9 cellular contexts compared by ENCODE assay signal in genomic region chr5:54455413-54456157, GRCh38. TPM values are rescaled to one million over a fixed set of nuclear protein-coding genes. Genes with fewer than 3 reads are reported as not detected.
A peak's percentile ranks its signal among the peaks of the same experiment; 100 is the strongest.
DNase-seq lines count a peak whose midpoint lies in the region; ATAC-seq and TF ChIP-seq lines count a peak whose summit lies in the region.
"Had no signal": no experiment of that assay in that cellular context is flagged by ENCODE, and none has a peak within 500 bp of the region (broad histone marks: within the 10 kb centered on the region; RNA-seq: fewer than 3 reads in every experiment).

A gene with protein sequence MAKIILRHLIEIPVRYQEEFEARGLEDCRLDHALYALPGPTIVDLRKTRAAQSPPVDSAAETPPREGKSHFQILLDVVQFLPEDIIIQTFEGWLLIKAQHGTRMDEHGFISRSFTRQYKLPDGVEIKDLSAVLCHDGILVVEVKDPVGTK (plus strand): TSS chr5:54455699. CDS start chr5:54455790, 91 bp downstream.

- H3K4me1 ChIP-seq in right cardiac atrium (ENCODE audit: control insufficient read depth, insufficient read depth, low read length), result no peaks in the 10 kb centered on the region

- no peaks in the 10 kb centered on the region for H3K4me1 Mint-ChIP-seq in stimulated activated effector memory CD8-positive, alpha-beta T cell treated with anti-CD3 and anti-CD28 coated beads, Interleukin-12 subunit alpha, Interleukin-12 subunit beta, amount 100 ng/mL, for 72 hours

- H3K36me3 Mint-ChIP-seq in stimulated activated effector memory CD8-positive, alpha-beta T cell treated with anti-CD3 and anti-CD28 coated beads, Interleukin-12 subunit alpha, Interleukin-12 subunit beta, amount 100 ng/mL, for 72 hours, result no peaks in the 10 kb centered on the region

- 53% methylated on average over 18 of the region's 18 CpGs for WGBS in right cardiac atrium

- H3K9me3 Mint-ChIP-seq in stimulated activated effector memory CD8-positive, alpha-beta T cell treated with anti-CD3 and anti-CD28 coated beads, Interleukin-12 subunit alpha, Interleukin-12 subunit beta, amount 100 ng/mL, for 72 hours, result no peaks in the 10 kb centered on the region

- TF ChIP-seq CTCF in astrocyte of the spinal cord (IDR thresholded peaks at IDR 0.05; ENCODE audit: low read depth, low read length), result no peak

- intact Hi-C loops in right cardiac atrium (cut with DNase I), result no loop called here

- ATAC-seq in right cardiac atrium (peak; percentile 79 to 82), HG03460 (IDR thresholded peaks at IDR 0.05; ENCODE audit: unreplicated experiment) (no peak)
- no peak for ATAC-seq in stimulated activated effector memory CD8-positive, alpha-beta T cell treated with anti-CD3 and anti-CD28 coated beads, Interleukin-12 subunit alpha, Interleukin-12 subunit beta, amount 100 ng/mL, for 72 hours

- in situ Hi-C loops in astrocyte of the spinal cord (cut with HindIII; ENCODE audit: low sequenced_read_pairs), result no loop called here

- DNase-seq in NCI-H146 (lab: John Stamatoyannopoulos, UW) (peak; percentile 10), NCI-H146 treated with DMSO at 0.1 percent for 48 hours (lab: John Stamatoyannopoulos, UW; ENCODE audit: unreplicated experiment) (no peak), astrocyte of the spinal cord (ENCODE audit: low read depth, low spot score) (peak; percentile 23), right cardiac atrium (peak; percentile 31 to 68 (median 59)), stromal cell of bone marrow (ENCODE audit: low read depth) (peak; percentile 49), NCI-H526 (lab: John Stamatoyannopoulos, UW) (no peak)
- DNase-seq in stimulated activated effector memory CD8-positive, alpha-beta T cell treated with anti-CD3 and anti-CD28 coated beads, Interleukin-12 subunit alpha, Interleukin-12 subunit beta, amount 100 ng/mL, for 72 hours (ENCODE audit: low spot score in 2 of 2), result no peak
- DNase-seq: thyroid gland had no signal

- no peak within 1 kb of the TSS for H3K4me3 Mint-ChIP-seq in stimulated activated effector memory CD8-positive, alpha-beta T cell treated with anti-CD3 and anti-CD28 coated beads, Interleukin-12 subunit alpha, Interleukin-12 subunit beta, amount 100 ng/mL, for 72 hours

- H3K27me3 ChIP-seq in right cardiac atrium (ENCODE audit: control insufficient read depth, insufficient read depth), result no peaks in the 10 kb centered on the region
- H3K27me3 ChIP-seq: thyroid gland had no signal

- H3K9me3 ChIP-seq in right cardiac atrium (ENCODE audit: control insufficient read depth, low read length), result no peaks in the 10 kb centered on the region
- H3K9me3 ChIP-seq: thyroid gland had no signal

- peak within 1 kb of the TSS; percentile 85 for H3K27ac ChIP-seq in right cardiac atrium (ENCODE audit: low read length)
- H3K27ac ChIP-seq: thyroid gland had no signal

- H3K27ac Mint-ChIP-seq in stimulated activated effector memory CD8-positive, alpha-beta T cell treated with anti-CD3 and anti-CD28 coated beads, Interleukin-12 subunit alpha, Interleukin-12 subunit beta, amount 100 ng/mL, for 72 hours, result no peak within 1 kb of the TSS

- H3K4me3 ChIP-seq in astrocyte of the spinal cord (ENCODE audit: low read depth, low read length) (no peak within 1 kb of the TSS), right cardiac atrium (ENCODE audit: low read length) (peak within 1 kb of the TSS; percentile 83)
- H3K4me3 ChIP-seq: thyroid gland had no signal

RNA-seq across cellular contexts. Expression of the gene that starts here (rescaled TPM):
- total RNA-seq in right cardiac atrium, result 100 to 1,000 TPM; 279 to 413 (median 391) TPM
- 644 TPM for polyA plus RNA-seq in right cardiac atrium
- total RNA-seq: thyroid gland had no signal

Comparison
In these comparisons a context has a peak if more than half of its experiments do, and no peak if none do; other contexts are left out.
1. DNase-seq: peak in NCI-H146 (single experiment), astrocyte of the spinal cord (single experiment), right cardiac atrium (3 of 3) and stromal cell of bone marrow (single experiment); none in NCI-H146 treated with DMSO at 0.1 percent for 48 hours (single experiment), stimulated activated effector memory CD8-positive, alpha-beta T cell treated with anti-CD3 and anti-CD28 coated beads, Interleukin-12 subunit alpha, Interleukin-12 subunit beta, amount 100 ng/mL, for 72 hours (0 of 2) and NCI-H526 (0 of 2).
2. ATAC-seq: peak in right cardiac atrium (2 of 2); none in HG03460 (single experiment) and stimulated activated effector memory CD8-positive, alpha-beta T cell treated with anti-CD3 and anti-CD28 coated beads, Interleukin-12 subunit alpha, Interleukin-12 subunit beta, amount 100 ng/mL, for 72 hours (single experiment).